Comparison of ENCODE assay signal across 12 cellular contexts in the genomic region with DNA sequence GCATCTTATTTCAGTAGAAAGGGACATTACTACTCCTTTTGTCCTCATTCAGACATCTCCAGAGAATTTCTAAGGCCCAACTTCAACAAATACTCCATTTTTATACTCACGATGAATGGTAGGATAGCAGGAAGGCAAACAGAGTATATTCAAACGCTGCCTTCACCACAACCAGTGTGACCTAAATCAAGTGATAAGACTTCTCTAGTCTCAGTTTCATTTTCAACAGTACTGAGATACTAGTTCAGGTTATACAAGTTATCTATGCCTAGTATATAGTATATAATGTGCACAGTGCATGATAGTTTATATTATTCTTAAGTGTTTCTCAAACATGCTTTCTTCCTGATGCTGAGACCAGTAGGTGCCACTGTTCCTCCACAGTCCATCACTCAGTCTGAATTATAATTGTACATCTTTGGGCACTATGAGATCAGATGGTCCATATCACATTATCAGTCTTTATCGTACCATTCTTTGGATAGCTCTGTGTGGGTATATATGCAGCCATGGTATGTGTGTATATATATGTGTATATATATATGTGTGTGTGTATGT.
DNase-seq lines count a peak whose midpoint lies in the region; ATAC-seq and TF ChIP-seq lines count a peak whose summit lies in the region.
"Had no signal": no experiment of that assay in that cellular context is flagged by ENCODE, and none has a peak within 500 bp of the region (broad histone marks: within the 10 kb centered on the region; RNA-seq: fewer than 3 reads in every experiment).

No MANE protein-coding gene starts in this region.

- H3K27ac ChIP-seq in DND-41 (ENCODE audit: low read length) = no peak overlapping the region
- H3K27ac ChIP-seq in esophagus muscularis mucosa (replicated peaks in 1 of 4) = no peak overlapping the region

- H4K20me1 ChIP-seq in DND-41 (ENCODE audit: insufficient read depth, low read length) = no peaks in the 10 kb centered on the region

- ATAC-seq in DND-41 (ENCODE audit: insufficient read depth, low read depth) = peak; percentile 31; the same call in 1 of the 3 replicates
- peak; percentile 44 for ATAC-seq in HG02938 (IDR thresholded peaks at IDR 0.05; ENCODE audit: unreplicated experiment)
- no peak for ATAC-seq in naive thymus-derived CD8-positive, alpha-beta T cell
- ATAC-seq in HG03520 (IDR thresholded peaks at IDR 0.05; ENCODE audit: unreplicated experiment) = no peak

- H3K36me3 Mint-ChIP-seq in naive thymus-derived CD8-positive, alpha-beta T cell = no peaks in the 10 kb centered on the region
- H3K36me3 Mint-ChIP-seq: CD14-positive monocyte had no signal

- POLR2A ChIA-PET in naive thymus-derived CD8-positive, alpha-beta T cell (lab: Charles Lee) = no interaction called here

- TF ChIP-seq CTCF in DND-41 (IDR thresholded peaks at IDR 0.05; ENCODE audit: borderline replicate concordance, extremely low read depth, low read length, poor library complexity, severe bottlenecking) (peak; percentile 50), esophagus muscularis mucosa (IDR thresholded peaks at IDR 0.05) (peak in 1 of 3 experiments; percentile 7)

- H3K4me1 Mint-ChIP-seq in naive thymus-derived CD8-positive, alpha-beta T cell = no peaks in the 10 kb centered on the region
- H3K4me1 Mint-ChIP-seq: CD14-positive monocyte had no signal

- DNase-seq in DND-41 (no peak), SK-MEL-5 (ENCODE audit: low read depth, low spot score) (peak; percentile 66), foreskin melanocyte (peak; percentile 41), esophagus muscularis mucosa (ENCODE audit: extremely low spot score) (no peak), NCI-H345 treated with DMSO at 0.1 percent for 48 hours (lab: John Stamatoyannopoulos, UW; ENCODE audit: unreplicated experiment) (no peak)
- DNase-seq in naive thymus-derived CD8-positive, alpha-beta T cell = no peak
- DNase-seq: MG63; NCI-H774; stimulated activated naive CD4-positive, alpha-beta T cell treated with Interleukin-2 at 50 U/mL for 16 hours had no signal

- no peaks in the 10 kb centered on the region for H3K79me2 ChIP-seq in DND-41 (ENCODE audit: insufficient read depth, low read length)

- intact Hi-C loops in esophagus muscularis mucosa (cut with DNase I) = no loop called here

- in situ Hi-C loops in SK-MEL-5 (cut with HindIII; ENCODE audit: low pct_unique_long_range_greater_than_20kb, low sequenced_read_pairs) = no loop called here

- H3K4me1 ChIP-seq in DND-41 (ENCODE audit: insufficient read depth, low read length) (no peaks in the 10 kb centered on the region), esophagus muscularis mucosa (peaks cover 0 to 24% (median 21%) of the 10 kb centered on the region in 4 donors)

- H3K9me3 ChIP-seq in DND-41 (ENCODE audit: insufficient read depth, low read length, severe bottlenecking) = no peaks in the 10 kb centered on the region
- no peaks in the 10 kb centered on the region for H3K9me3 ChIP-seq in esophagus muscularis mucosa
- H3K9me3 ChIP-seq: MG63 had no signal

- H3K4me3 ChIP-seq in DND-41 (ENCODE audit: low read depth in 1 of 2, low read length in 2 of 2) (no peak overlapping the region), esophagus muscularis mucosa (no peak overlapping the region)
- H3K4me3 ChIP-seq: MG63 had no signal

- peaks cover 3% of the 10 kb centered on the region for H3K27me3 ChIP-seq in DND-41 (ENCODE audit: insufficient read depth, low read length, poor library complexity)
- no peaks in the 10 kb centered on the region for H3K27me3 ChIP-seq in esophagus muscularis mucosa
- H3K27me3 ChIP-seq: MG63 had no signal

- no peak overlapping the region for H3K9ac ChIP-seq in DND-41 (ENCODE audit: low read depth, low read length)

- no peak for TF ChIP-seq EP300 in esophagus muscularis mucosa (IDR thresholded peaks at IDR 0.05)

- no peak overlapping the region for H3K4me2 ChIP-seq in DND-41 (ENCODE audit: insufficient read depth, low read length)

- no peak overlapping the region for H3K27ac Mint-ChIP-seq in naive thymus-derived CD8-positive, alpha-beta T cell
- H3K27ac Mint-ChIP-seq: CD14-positive monocyte had no signal

- 86% methylated on average over 3 of the region's 3 CpGs for WGBS in esophagus muscularis mucosa

- no peaks in the 10 kb centered on the region for H3K36me3 ChIP-seq in DND-41 (ENCODE audit: insufficient read depth, low read length)
- no peaks in the 10 kb centered on the region for H3K36me3 ChIP-seq in esophagus muscularis mucosa
- H3K36me3 ChIP-seq: MG63 had no signal

- peaks cover 2 to 36% (median 12%) of the 10 kb centered on the region in 5 donors for H3K27me3 Mint-ChIP-seq in naive thymus-derived CD8-positive, alpha-beta T cell

- no peaks in the 10 kb centered on the region for H3K9me3 Mint-ChIP-seq in naive thymus-derived CD8-positive, alpha-beta T cell
- H3K9me3 Mint-ChIP-seq: CD14-positive monocyte had no signal

- no peak overlapping the region for H2AFZ ChIP-seq in DND-41 (ENCODE audit: low read depth, low read length)

- no peak overlapping the region for H3K4me3 Mint-ChIP-seq in naive thymus-derived CD8-positive, alpha-beta T cell
- H3K4me3 Mint-ChIP-seq: CD14-positive monocyte had no signal

- no peak for TF ChIP-seq POLR2A in esophagus muscularis mucosa (IDR thresholded peaks at IDR 0.05; ENCODE audit: low read depth)

Comparison
In these comparisons a context has a peak if more than half of its experiments do, and no peak if none do; other contexts are left out.
1. ATAC-seq: peak in DND-41 (single experiment) and HG02938 (single experiment); none in naive thymus-derived CD8-positive, alpha-beta T cell (0 of 2) and HG03520 (single experiment).
2. DNase-seq: peak in SK-MEL-5 (single experiment) and foreskin melanocyte (single experiment); none in DND-41 (single experiment), naive thymus-derived CD8-positive, alpha-beta T cell (0 of 10), esophagus muscularis mucosa (single experiment) and NCI-H345 treated with DMSO at 0.1 percent for 48 hours (single experiment).